1 cellular context compared by ENCODE assay signal in the genomic region with DNA sequence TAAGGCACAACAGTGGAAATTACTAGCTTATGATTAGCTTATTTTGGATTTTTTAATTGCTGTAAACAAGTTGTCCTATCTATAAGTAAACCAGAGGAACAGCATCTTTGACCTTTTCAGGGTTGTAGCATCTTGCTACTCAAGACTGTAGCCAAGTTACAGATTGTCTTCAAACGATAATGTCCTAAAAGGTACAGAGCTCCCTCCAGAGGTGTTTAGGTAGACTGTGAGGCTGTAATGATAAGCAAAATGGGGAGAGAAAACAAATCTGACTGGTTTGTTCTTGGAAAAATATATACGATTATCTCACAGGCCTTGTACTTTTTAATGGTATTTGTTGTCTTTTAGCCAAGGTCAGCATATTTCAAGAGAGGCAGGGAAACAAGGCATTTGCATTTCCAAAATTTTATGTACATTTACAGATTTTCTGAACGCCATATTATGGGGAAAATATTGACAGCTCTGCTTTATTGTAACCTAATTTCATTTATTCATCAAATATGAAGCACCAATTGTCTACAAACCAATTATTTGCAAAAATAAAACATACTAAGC.
TF ChIP-seq lines count a peak whose summit lies in the region.

No MANE protein-coding gene starts in this region.

TF ChIP-seq in endothelial cell of umbilical vein, 7 proteins besides CTCF, POLR2A, EP300 and RAD21 (continued from another document):
- no peak for TF ChIP-seq EZH2 (IDR thresholded peaks at IDR 0.05; ENCODE audit: borderline replicate concordance, low read depth, low read length, severe bottlenecking)
- TF ChIP-seq MAX (IDR thresholded peaks at IDR 0.05; ENCODE audit: insufficient read depth, insufficient read length) = no peak
- no peak for TF ChIP-seq MYC (IDR thresholded peaks at IDR 0.05; ENCODE audit: low read depth, low read length)
